8 cellular contexts compared by ENCODE assay signal in the genomic region with DNA sequence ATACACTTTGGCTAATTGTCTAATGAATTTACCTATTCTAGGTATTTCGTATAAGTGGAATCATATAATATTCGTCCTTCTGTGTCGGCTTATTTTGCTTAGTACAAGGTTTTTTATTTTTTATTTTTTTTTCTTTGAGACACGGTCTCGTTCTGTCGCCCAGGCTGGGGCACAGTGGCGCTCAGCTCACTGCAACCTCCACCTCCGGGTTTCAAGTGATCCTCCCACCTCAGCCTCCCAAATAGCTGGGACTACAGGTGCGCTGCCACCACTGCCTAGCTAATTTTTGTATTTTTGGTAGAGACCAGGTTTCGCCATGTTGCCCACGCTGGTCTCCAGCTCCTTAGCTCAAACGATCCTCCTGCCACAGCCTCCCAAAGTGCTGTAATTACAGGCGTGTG. TPM values are rescaled to one million over a fixed set of nuclear protein-coding genes. Genes with fewer than 3 reads are reported as not detected.
DNase-seq lines count a peak whose midpoint lies in the region; ATAC-seq, FAIRE-seq and TF ChIP-seq lines count a peak whose summit lies in the region.

No MANE protein-coding gene starts in this region.

- peaks cover 10% of the 10 kb centered on the region; the same call in 1 of the 2 replicates for H3K23me2 ChIP-seq in H1 (ENCODE audit: low read depth, low read length)

- no peaks in the 10 kb centered on the region for H3K9me3 Mint-ChIP-seq in CD4-positive, alpha-beta T cell

- TF ChIP-seq EP300 in H1 (IDR thresholded peaks at IDR 0.05; ENCODE audit: borderline replicate concordance in 1 of 2, low read depth in 2 of 2, low read length in 2 of 2) (no peak), ovary (IDR thresholded peaks at IDR 0.05) (no peak)

- H2BK20ac ChIP-seq in H1 (ENCODE audit: low read length), result no peak overlapping the region

- H2BK5ac ChIP-seq in H1 (ENCODE audit: low read depth, low read length), result peak overlapping the region; percentile 98; the same call in 1 of the 2 replicates

- TF ChIP-seq CTCF in CD4-positive, alpha-beta T cell (IDR thresholded peaks at IDR 0.05), result no peak
- TF ChIP-seq CTCF in OCI-LY7 (conservative IDR thresholded peaks at IDR 0.05; ENCODE audit: low read length) (no peak), H1 (IDR thresholded peaks at IDR 0.05; ENCODE audit: control extremely low read depth in 1 of 3, insufficient read depth in 1 of 3, low read depth in 1 of 3, low read length in 3 of 3) (no peak), ovary (IDR thresholded peaks at IDR 0.05) (no peak)

- DNase-seq in CD4-positive, alpha-beta T cell, result no peak
- DNase-seq in OCI-LY7 (ENCODE audit: low spot score) (no peak), H1 (ENCODE audit: low read depth in 1 of 2, low spot score in 2 of 2) (no peak), ovary (peak in 1 of 5 donors; percentile 36), A172 (ENCODE audit: low spot score) (no peak), SK-N-DZ (ENCODE audit: low spot score) (no peak)
- no peak for DNase-seq in stimulated activated CD8-positive, alpha-beta memory T cell treated with anti-CD3 and anti-CD28 coated beads, Interleukin-4, amount 100 ng/mL, for 48 hours

- H3K79me2 ChIP-seq in OCI-LY7 (ENCODE audit: insufficient read depth, low read depth, low read length) (peaks cover 7% of the 10 kb centered on the region; the same call in 1 of the 2 replicates), H1 (ENCODE audit: control insufficient read depth in 1 of 2, insufficient read depth in 2 of 2, low read length in 2 of 2) (no peaks in the 10 kb centered on the region)

- H3K18ac ChIP-seq in H1 (ENCODE audit: extremely low read depth, low read length), result 0 out of 2 replicates have a peak overlapping the region, but pooled peaks have one; percentile 3

- H2AFZ ChIP-seq in OCI-LY7 (ENCODE audit: low read length) (peak overlapping the region; percentile 53), H1 (ENCODE audit: low read length) (no peak overlapping the region)

- H3K9me2 ChIP-seq in OCI-LY7 (ENCODE audit: insufficient read depth, low read length), result no peaks in the 10 kb centered on the region

- peaks cover 89% of the 10 kb centered on the region for H3K4me1 ChIP-seq in OCI-LY7 (ENCODE audit: insufficient read depth, low read length, poor library complexity, severe bottlenecking)
- peaks cover 7 to 18% (median 10%) of the 10 kb centered on the region in 4 experiments for H3K4me1 ChIP-seq in H1 (replicated peaks in 1 of 4; ENCODE audit: control insufficient read depth in 3 of 4, insufficient read depth in 4 of 4, low read length in 3 of 4)
- H3K4me1 ChIP-seq in ovary (ENCODE audit: insufficient read depth), result peaks cover 4% of the 10 kb centered on the region

- H3K36me3 ChIP-seq in OCI-LY7 (ENCODE audit: insufficient read depth, low read length) (no peaks in the 10 kb centered on the region), H1 (ENCODE audit: control insufficient read depth in 2 of 4, insufficient read depth in 4 of 4, low read length in 3 of 4) (no peaks in the 10 kb centered on the region), ovary (no peaks in the 10 kb centered on the region)

- no peak overlapping the region for H2AK5ac ChIP-seq in H1 (ENCODE audit: low read depth, low read length)

- H3K9ac ChIP-seq in H1 (replicated peaks in 1 of 4; ENCODE audit: extremely low read depth in 1 of 4, low read depth in 3 of 4, low read length in 3 of 4), result peak overlapping the region in 3 of 4 experiments; percentile 97 to 98 (median 98); a peak in 5 of 7 replicates

- no peak for ATAC-seq in CD4-positive, alpha-beta T cell (ENCODE audit: poor library complexity)
- no peak for ATAC-seq in GM18907 (IDR thresholded peaks at IDR 0.05; ENCODE audit: unreplicated experiment)

- 78% methylated on average over 13 of the region's 13 CpGs; no CpG with 5 or more reads in 1 of the 2 experiments for WGBS in H1 (ENCODE audit: extremely low coverage in 1 of 2, insufficient coverage in 1 of 2, insufficient read length in 1 of 2, insufficient replicate concordance in 2 of 2, low coverage in 1 of 2, low lambda C conversion rate in 2 of 2, missing lambda C conversion rate in 1 of 2), 2 experiments
- WGBS in ovary, 3 donors, result 45 to 54% (median 50%) methylated on average over 13 of the region's 13 CpGs

- peak overlapping the region; percentile 93 for H3K4me3 Mint-ChIP-seq in CD4-positive, alpha-beta T cell

- FAIRE-seq in H1 (lab: Jason Lieb, UNC), result no peak

- no peak for TF ChIP-seq RAD21 in H1 (IDR thresholded peaks at IDR 0.05 in 1 of 2, conservative IDR thresholded peaks at IDR 0.05 in 1 of 2; ENCODE audit: low read depth in 2 of 2, low read length in 2 of 2)

- TF ChIP-seq POLR2A in H1 (IDR thresholded peaks at IDR 0.05; ENCODE audit: control extremely low read depth in 1 of 2, low read depth in 2 of 2, low read length in 2 of 2), result no peak
- no peak for TF ChIP-seq POLR2A in ovary (IDR thresholded peaks at IDR 0.05)

- peak overlapping the region; percentile 7 for H4K91ac ChIP-seq in H1 (replicated peaks; ENCODE audit: insufficient read length, low read length)

- H3K27me3 Mint-ChIP-seq in CD4-positive, alpha-beta T cell, result no peaks in the 10 kb centered on the region

- H2BK15ac ChIP-seq in H1 (ENCODE audit: low read length), result no peak overlapping the region

- no peak overlapping the region for H2BK120ac ChIP-seq in H1 (replicated peaks; ENCODE audit: low read depth, low read length)

- no peak overlapping the region for H3K23ac ChIP-seq in H1 (ENCODE audit: insufficient read length)

- H4K8ac ChIP-seq in H1 (ENCODE audit: extremely low read depth, insufficient read depth, low read length), result no peak overlapping the region

- peaks cover 14% of the 10 kb centered on the region for H3K36me3 Mint-ChIP-seq in CD4-positive, alpha-beta T cell (ENCODE audit: low read depth)

- H3K4me3 ChIP-seq in OCI-LY7 (ENCODE audit: low read depth, low read length, poor library complexity, severe bottlenecking) (peak overlapping the region; percentile 63), H1 (ENCODE audit: extremely low read depth in 1 of 4, insufficient read depth in 2 of 4, low read depth in 3 of 4, low read length in 4 of 4) (peak overlapping the region; percentile 52 to 89 (median 74); a peak in 7 of 8 replicates), ovary (peak overlapping the region; percentile 76)

- H4K20me1 ChIP-seq in OCI-LY7 (ENCODE audit: insufficient read depth, low read length), result no peaks in the 10 kb centered on the region
- no peaks in the 10 kb centered on the region for H4K20me1 ChIP-seq in H1 (replicated peaks in 1 of 2; ENCODE audit: control insufficient read depth in 1 of 2, insufficient read depth in 2 of 2, low read length in 2 of 2)

- peak overlapping the region; percentile 69; the same call in 1 of the 2 replicates for H2BK12ac ChIP-seq in H1 (ENCODE audit: low read depth, low read length)

- no peak overlapping the region for H3K56ac ChIP-seq in H1 (replicated peaks; ENCODE audit: insufficient read length, low read depth, low read length)

- peak overlapping the region; percentile 99 for H3K27ac Mint-ChIP-seq in CD4-positive, alpha-beta T cell

- BruUV-seq in OCI-LY7 (replicated peaks; lab: Mats Ljungman, UMichigan), result no TSS peak

- no peak overlapping the region for H3K4ac ChIP-seq in H1 (replicated peaks; ENCODE audit: insufficient read length, low read depth, low read length)

- H3K4me1 Mint-ChIP-seq in CD4-positive, alpha-beta T cell (ENCODE audit: low read depth), result peaks cover 80% of the 10 kb centered on the region

- CTCF ChIA-PET in CD4-positive, alpha-beta T cell (lab: Charles Lee), result interaction anchor here (1.7 to 3.4 kb wide), 6 partner anchors 9 to 55 kb away, joined by 5 to 23 read pairs (median 7); no protein-coding TSS in a partner anchor
- CTCF ChIA-PET in OCI-LY7 (lab: Charles Lee; ENCODE audit: unreplicated experiment) (no interaction called here), H1 (lab: Charles Lee; ENCODE audit: partially characterized antibody) (interaction anchor here (0.8 to 5.7 kb wide), 5 partner anchors 14 to 214 kb away, joined by 3 to 42 read pairs (median 5); no protein-coding TSS in a partner anchor)

- H3K79me1 ChIP-seq in H1 (ENCODE audit: low read depth, low read length), result no peaks in the 10 kb centered on the region

- H3K4me2 ChIP-seq in OCI-LY7 (ENCODE audit: low read length) (peak overlapping the region; percentile 64), H1 (ENCODE audit: insufficient read depth in 1 of 2, low read depth in 2 of 2, low read length in 2 of 2) (peak overlapping the region; percentile 70 to 74)

- intact Hi-C loops in CD4-positive, alpha-beta T cell (cut with DNase I, micrococcal nuclease), result loop anchor here (1.0 to 2.0 kb wide), 2 partner anchors 17 kb away; no protein-coding TSS in a partner anchor
- intact Hi-C loops in OCI-LY7 (cut with micrococcal nuclease; ENCODE audit: unreplicated experiment), result loop anchor here (1.0 to 10.0 kb wide), 4 partner anchors 19 to 1361 kb away; a partner anchor contains a TSS
- intact Hi-C loops in ovary (cut with DNase I), result loop anchor here in 2 of 4 donors (2.0 kb wide), 1 partner anchor 39 kb away; a partner anchor contains a TSS

- peak overlapping the region; percentile 99 for H3K27ac ChIP-seq in CD4-positive, alpha-beta T cell (ENCODE audit: low read depth, low read length)
- H3K27ac ChIP-seq in OCI-LY7 (ENCODE audit: low read depth, low read length, poor library complexity, severe bottlenecking) (peak overlapping the region; percentile 83), H1 (ENCODE audit: low read depth, low read length) (peak overlapping the region; percentile 97; the same call in 1 of the 2 replicates), ovary (peak overlapping the region; percentile 96 to 97)

- H3K14ac ChIP-seq in H1 (ENCODE audit: insufficient read length), result no peak overlapping the region

- POLR2A ChIA-PET in CD4-positive, alpha-beta T cell (lab: Charles Lee), result interaction anchor here (1.2 to 9.1 kb wide), 11 partner anchors 11 to 688 kb away, joined by 4 to 657 read pairs (median 26); a partner anchor contains a TSS
- POLR2A ChIA-PET in OCI-LY7 (lab: Charles Lee) (interaction anchor here (0.6 to 6.8 kb wide), 16 partner anchors 10 to 1697 kb away, joined by 3 to 129 read pairs (median 5); a partner anchor contains a TSS), H1 (lab: Charles Lee; ENCODE audit: partially characterized antibody) (interaction anchor here (0.9 to 51.3 kb wide), 11 partner anchors 15 to 212 kb away, joined by 3 to 1553 read pairs (median 7); a partner anchor contains a TSS)

- H3K27me3 ChIP-seq in CD4-positive, alpha-beta T cell (ENCODE audit: control insufficient read depth, insufficient read depth, low read length), result no peaks in the 10 kb centered on the region
- H3K27me3 ChIP-seq in H1 (replicated peaks in 1 of 4; ENCODE audit: control insufficient read depth in 3 of 4, extremely low read depth in 1 of 4, insufficient read depth in 3 of 4, low read length in 3 of 4) (no peaks in the 10 kb centered on the region; a peak in 1 of 7 replicates), ovary (no peaks in the 10 kb centered on the region)

- H3K9me3 ChIP-seq in CD4-positive, alpha-beta T cell (ENCODE audit: control insufficient read depth, low read length), result no peaks in the 10 kb centered on the region
- H3K9me3 ChIP-seq in OCI-LY7 (ENCODE audit: low read length) (no peaks in the 10 kb centered on the region), H1 (ENCODE audit: insufficient read depth in 2 of 2, low read depth in 1 of 2, low read length in 1 of 2) (no peaks in the 10 kb centered on the region), ovary (no peaks in the 10 kb centered on the region)

- H4K5ac ChIP-seq in H1 (ENCODE audit: insufficient read length, low read depth, low read length), result peak overlapping the region; percentile 45

RNA-seq across cellular contexts. Expression of a gene that starts 38.2 kb away (rescaled TPM):
- total RNA-seq in CD4-positive, alpha-beta T cell, result 100 to 1,000 TPM; 228 to 233 TPM
- 54.8 and 58.2 TPM in 2 replicates for total RNA-seq in OCI-LY7 (2014; rRNA removed; shearing (Covaris generic))
- total RNA-seq in OCI-LY7 (2022) (393 and 423 TPM in 2 replicates), ovary (100 to 1,000 TPM in 6 of 7 donors, 10 to 100 TPM in 1; 77.1 to 302 (median 267) TPM)
- 493 and 511 TPM in 2 replicates for total RNA-seq in H1 (2021; fragmentation: NEBNext Ultra II Directional; extraction: Animal tissue kit (Norgen Biotek cat#: 25700))
- polyA plus RNA-seq in H1 (2011; rRNA removed) (279 and 316 TPM in 2 replicates), ovary (100 to 1,000 TPM; 207 to 272 TPM)
- 181 TPM for polyA plus RNA-seq in H1 (2011; cell fraction: cytosol; rRNA removed)
- polyA plus RNA-seq in H1 (2011; cell fraction: nucleus; rRNA removed), result 208 TPM
- 451 to 481 TPM (median 460 TPM) in 4 replicates for polyA plus RNA-seq in H1 (2012, experiment 1 of 2)
- 526 TPM for polyA plus RNA-seq in H1 (2012, experiment 2 of 2)
- polyA plus RNA-seq in H1 (2013, experiment 1 of 2), result 268 TPM
- 272 TPM for polyA plus RNA-seq in H1 (2013, experiment 2 of 2)
- polyA minus RNA-seq in H1 (2011; rRNA and poly(A)+ RNA removed), result 108 and 124 TPM in 2 replicates
- polyA minus RNA-seq in H1 (2011; cell fraction: cytosol; rRNA and poly(A)+ RNA removed), result 164 TPM
- polyA minus RNA-seq in H1 (2011; cell fraction: nucleus; rRNA and poly(A)+ RNA removed), result 102 TPM
- 24.3 and 26.3 TPM in 2 replicates for total RNA-seq in A172 (2014; rRNA removed; shearing (Covaris generic))
- 43.7 and 50.5 TPM in 2 replicates for polyA plus RNA-seq in SK-N-DZ (2014; cell fraction: cytosol; rRNA removed)
- 25.4 and 55.6 TPM in 2 replicates for polyA plus RNA-seq in SK-N-DZ (2014; cell fraction: nucleus; rRNA removed)
